25 cellular contexts compared by ENCODE assay signal in the genomic region with DNA sequence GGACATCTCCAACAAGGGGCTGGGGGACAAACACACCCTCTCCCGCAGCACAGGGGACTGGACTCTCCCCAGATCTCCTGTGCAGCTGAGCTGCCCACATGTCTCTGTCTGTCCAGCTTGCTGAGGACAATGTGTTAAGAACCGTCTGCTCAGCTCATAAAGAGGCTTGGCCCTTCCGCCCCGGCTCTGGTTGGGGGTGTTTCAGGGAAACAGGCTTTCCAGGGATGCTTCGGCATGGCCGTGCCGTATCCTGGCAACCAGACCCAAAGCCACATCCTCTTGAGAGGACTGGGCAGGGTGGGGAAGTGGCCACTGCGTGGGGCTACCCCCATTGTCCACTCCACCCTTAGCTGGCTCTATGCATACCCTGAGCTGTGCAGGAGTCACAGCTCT. TPM values are rescaled to one million over a fixed set of nuclear protein-coding genes. Genes with fewer than 3 reads are reported as not detected.
DNase-seq lines count a peak whose midpoint lies in the region; ATAC-seq and TF ChIP-seq lines count a peak whose summit lies in the region.
"Had no signal": no experiment of that assay in that cellular context is flagged by ENCODE, and none has a peak within 500 bp of the region (broad histone marks: within the 10 kb centered on the region; RNA-seq: fewer than 3 reads in every experiment).

No MANE protein-coding gene starts in this region.

- H3K9me3 ChIP-seq in SJCRH30 (replicated peaks) = no peaks in the 10 kb centered on the region
- H3K9me3 ChIP-seq in right lobe of liver = no peaks in the 10 kb centered on the region
- peaks cover 0 to 3% (median under 1%) of the 10 kb centered on the region in 4 donors for H3K9me3 ChIP-seq in esophagus muscularis mucosa
- peaks cover 0 to 2% (median 0%) of the 10 kb centered on the region in 4 donors for H3K9me3 ChIP-seq in tibial nerve
- H3K9me3 ChIP-seq: suprapubic skin had no signal

- no peaks in the 10 kb centered on the region for H3K36me3 ChIP-seq in SJCRH30
- no peaks in the 10 kb centered on the region for H3K36me3 ChIP-seq in right lobe of liver
- no peaks in the 10 kb centered on the region for H3K36me3 ChIP-seq in esophagus muscularis mucosa
- H3K36me3 ChIP-seq in tibial nerve = no peaks in the 10 kb centered on the region
- H3K36me3 ChIP-seq: heart right ventricle, spleen, suprapubic skin had no signal

- H3K4me1 ChIP-seq in SJCRH30 (peaks cover 8% of the 10 kb centered on the region), right lobe of liver (peaks cover 0 to 7% (median 2%) of the 10 kb centered on the region in 4 donors), esophagus muscularis mucosa (no peaks in the 10 kb centered on the region), tibial nerve (no peaks in the 10 kb centered on the region)
- H3K4me1 ChIP-seq: heart right ventricle, spleen, suprapubic skin had no signal

- TF ChIP-seq CTCF in right lobe of liver (IDR thresholded peaks at IDR 0.05) (no peak), esophagus muscularis mucosa (IDR thresholded peaks at IDR 0.05) (no peak), tibial nerve (IDR thresholded peaks at IDR 0.05) (no peak)

- H3K27ac ChIP-seq in SJCRH30 (no peak overlapping the region), right lobe of liver (no peak overlapping the region), esophagus muscularis mucosa (replicated peaks in 1 of 4) (no peak overlapping the region), tibial nerve (no peak overlapping the region)
- H3K27ac ChIP-seq: dorsolateral prefrontal cortex, heart right ventricle, spleen, suprapubic skin had no signal

- peak; percentile 35 for DNase-seq in Ammon's horn (ENCODE audit: low spot score)
- peak in 2 of 3 experiments; percentile 89 to 95 for DNase-seq in NCI-H1417 (lab: John Stamatoyannopoulos, UW)
- DNase-seq in SJCRH30 = peak; percentile 44 to 65
- no peak for DNase-seq in right lobe of liver
- DNase-seq in esophagus muscularis mucosa (ENCODE audit: extremely low spot score) = no peak
- DNase-seq in cardiac septum (ENCODE audit: low spot score) = no peak
- DNase-seq in tibial nerve (ENCODE audit: low spot score in 2 of 2) = no peak
- DNase-seq in stimulated activated naive CD8-positive, alpha-beta T cell treated with anti-CD3 and anti-CD28 coated beads, Interleukin-15, Interleukin-2, amounts not matched to agents 100 U/mL and 50 U/mL, for 24 hours = no peak
- DNase-seq: activated naive CD8-positive, alpha-beta T cell treated with anti-CD3 and anti-CD28 coated beads for 36 hours; DND-41; heart right ventricle; Kasumi-1; left cardiac atrium; mesenchymal stem cell; NCI-H1048; NCI-H2081 treated with DMSO at 0.1 percent for 48 hours; NCI-H510A; stimulated activated CD4-positive, alpha-beta T cell treated with anti-CD3 and anti-CD28 coated beads, Interleukin-2, amount 100 ng/mL, for 48 hours had no signal

- intact Hi-C loops in right lobe of liver (cut with DNase I) = no loop called here
- intact Hi-C loops in esophagus muscularis mucosa (cut with DNase I) = no loop called here
- intact Hi-C loops in cardiac septum (cut with DNase I) = no loop called here

- H3K27me3 ChIP-seq in SJCRH30 (no peaks in the 10 kb centered on the region; the same call in 1 of the 2 replicates), right lobe of liver (no peaks in the 10 kb centered on the region), esophagus muscularis mucosa (peaks cover 0 to 46% (median 0%) of the 10 kb centered on the region in 4 donors), tibial nerve (no peaks in the 10 kb centered on the region)

- peak overlapping the region; percentile 13; the same call in 1 of the 2 replicates for H3K4me3 ChIP-seq in SJCRH30
- H3K4me3 ChIP-seq in right lobe of liver = no peak overlapping the region
- no peak overlapping the region for H3K4me3 ChIP-seq in esophagus muscularis mucosa
- H3K4me3 ChIP-seq in tibial nerve = no peak overlapping the region
- H3K4me3 ChIP-seq: dorsolateral prefrontal cortex, heart right ventricle, spleen, suprapubic skin had no signal

- ATAC-seq in right lobe of liver = peak in 3 of 4 donors; percentile 46 to 56 (median 51)
- no peak for ATAC-seq in stimulated activated naive CD8-positive, alpha-beta T cell treated with anti-CD3 and anti-CD28 coated beads, Interleukin-15, Interleukin-2, amounts not matched to agents 100 U/mL and 50 U/mL, for 24 hours
- ATAC-seq: left cardiac atrium; stimulated activated memory B cell treated with anti-CD40 and anti-IgM and Interleukin-4, amounts not matched to agents 10 μg/mL and 1 μg/mL and 100 μg/mL, for 72 hours; WTC11 had no signal

- TF ChIP-seq EP300 in esophagus muscularis mucosa (IDR thresholded peaks at IDR 0.05) = no peak
- no peak for TF ChIP-seq EP300 in tibial nerve (IDR thresholded peaks at IDR 0.05)

- WGBS in right lobe of liver (ENCODE audit: insufficient coverage, low coverage, low lambda C conversion rate, missing lambda C conversion rate) = 20% methylated on average over 1 of the region's 8 CpGs
- WGBS in esophagus muscularis mucosa = 67% methylated on average over 3 of the region's 8 CpGs
- WGBS in tibial nerve, 2 donors = 32 to 47% methylated on average over 6 to 7 of the region's 8 CpGs

- no peak for TF ChIP-seq POLR2A in right lobe of liver (IDR thresholded peaks at IDR 0.05)
- no peak for TF ChIP-seq POLR2A in esophagus muscularis mucosa (IDR thresholded peaks at IDR 0.05; ENCODE audit: low read depth)
- no peak for TF ChIP-seq POLR2A in tibial nerve (IDR thresholded peaks at IDR 0.05)

RNA-seq across cellular contexts. Expression of gene CHST8, which starts 41.1 kb away (rescaled TPM):
- total RNA-seq in SJCRH30 (2014; rRNA removed; shearing (Covaris generic)) = 23.3 and 25.7 TPM in 2 replicates
- total RNA-seq in right lobe of liver (under 1 TPM in 2 of 6 experiments, not detected in 4; 0.12 to 0.19 TPM), esophagus muscularis mucosa (under 1 TPM in 1 of 4 donors, not detected in 3; 0.66 TPM), cardiac septum (0.27 TPM), tibial nerve (1 to 10 TPM in 2 of 4 donors, under 1 TPM in 2; 0.39 to 4.4 (median 0.96) TPM)
- total RNA-seq: activated naive CD8-positive, alpha-beta T cell treated with anti-CD3 and anti-CD28 coated beads for 36 hours; astrocyte; fibroblast of villous mesenchyme had no signal

RNA-seq across cellular contexts. Expression of gene PEPD, which starts 59.0 kb away (rescaled TPM):
- total RNA-seq in SJCRH30 (2014; rRNA removed; shearing (Covaris generic)) = 39.5 and 40.2 TPM in 2 replicates
- 100 to 1,000 TPM; 121 to 261 (median 167) TPM for total RNA-seq in right lobe of liver
- total RNA-seq in esophagus muscularis mucosa = 10 to 100 TPM; 59.8 to 90.9 (median 73.0) TPM
- 30.1 TPM for total RNA-seq in cardiac septum
- total RNA-seq in tibial nerve = 100 to 1,000 TPM in 1 of 4 donors, 10 to 100 TPM in 3; 79.8 to 122 (median 94.8) TPM

Comparison
In these comparisons a context has a peak if more than half of its experiments do, and no peak if none do; other contexts are left out.
1. DNase-seq: peak in Ammon's horn (single experiment), NCI-H1417 (2 of 3) and SJCRH30 (2 of 2); none in right lobe of liver (0 of 3), esophagus muscularis mucosa (single experiment), cardiac septum (single experiment), tibial nerve (0 of 2) and stimulated activated naive CD8-positive, alpha-beta T cell treated with anti-CD3 and anti-CD28 coated beads, Interleukin-15, Interleukin-2, amounts not matched to agents 100 U/mL and 50 U/mL, for 24 hours (single experiment).